Comparison of ENCODE assay signal across 11 cellular contexts in genomic region chr22:42922374-42923177, GRCh38.
A peak's percentile ranks its signal among the peaks of the same experiment; 100 is the strongest.
DNase-seq lines count a peak whose midpoint lies in the region; ATAC-seq and TF ChIP-seq lines count a peak whose summit lies in the region.
"Had no signal": no experiment of that assay in that cellular context is flagged by ENCODE, and none has a peak within 500 bp of the region (broad histone marks: within the 10 kb centered on the region; RNA-seq: fewer than 3 reads in every experiment).

No MANE protein-coding gene starts in this region.

- H3K9me3 ChIP-seq in CD8-positive, alpha-beta T cell (ENCODE audit: low read length), result no peaks in the 10 kb centered on the region
- H3K9me3 ChIP-seq in esophagus muscularis mucosa, result no peaks in the 10 kb centered on the region

- no peaks in the 10 kb centered on the region for H3K27me3 ChIP-seq in CD8-positive, alpha-beta T cell (ENCODE audit: insufficient read depth, low read length)
- no peaks in the 10 kb centered on the region for H3K27me3 ChIP-seq in esophagus muscularis mucosa

- H3K4me1 ChIP-seq in CD8-positive, alpha-beta T cell (ENCODE audit: insufficient read depth, low read length), result peaks cover 32% of the 10 kb centered on the region
- peaks cover 87 to 97% (median 95%) of the 10 kb centered on the region in 4 donors for H3K4me1 ChIP-seq in esophagus muscularis mucosa

- CTCF ChIA-PET in CD8-positive, alpha-beta T cell (lab: Charles Lee), result interaction anchor here (1.5 kb wide), 2 partner anchors 15 to 55 kb away, joined by 3 to 7 read pairs; no protein-coding TSS in a partner anchor

- no peak for TF ChIP-seq EP300 in esophagus muscularis mucosa (IDR thresholded peaks at IDR 0.05)

- no peaks in the 10 kb centered on the region for H3K27me3 Mint-ChIP-seq in CD8-positive, alpha-beta T cell (ENCODE audit: low read depth)
- H3K27me3 Mint-ChIP-seq in osteocyte (ENCODE audit: unreplicated experiment), result no peaks in the 10 kb centered on the region

- H3K4me1 Mint-ChIP-seq in CD8-positive, alpha-beta T cell (ENCODE audit: low read depth), result peaks cover 45% of the 10 kb centered on the region
- peaks cover 62% of the 10 kb centered on the region for H3K4me1 Mint-ChIP-seq in osteocyte (ENCODE audit: unreplicated experiment)

- TF ChIP-seq POLR2A in esophagus muscularis mucosa (IDR thresholded peaks at IDR 0.05; ENCODE audit: low read depth), result no peak

- no peaks in the 10 kb centered on the region for H3K36me3 ChIP-seq in CD8-positive, alpha-beta T cell (ENCODE audit: insufficient read depth, low read length)
- H3K36me3 ChIP-seq in esophagus muscularis mucosa, result no peaks in the 10 kb centered on the region

- no peak for TF ChIP-seq CTCF in CD8-positive, alpha-beta T cell (IDR thresholded peaks at IDR 0.05)
- TF ChIP-seq CTCF in esophagus muscularis mucosa (IDR thresholded peaks at IDR 0.05) (no peak), osteocyte (IDR thresholded peaks at IDR 0.05) (no peak)

- H3K4me3 Mint-ChIP-seq in CD8-positive, alpha-beta T cell, result no peak overlapping the region
- H3K4me3 Mint-ChIP-seq in osteocyte (ENCODE audit: unreplicated experiment), result no peak overlapping the region

- no peaks in the 10 kb centered on the region for H3K36me3 Mint-ChIP-seq in CD8-positive, alpha-beta T cell
- H3K36me3 Mint-ChIP-seq in osteocyte (ENCODE audit: unreplicated experiment), result no peaks in the 10 kb centered on the region

- no peaks in the 10 kb centered on the region for H3K9me3 Mint-ChIP-seq in CD8-positive, alpha-beta T cell
- no peaks in the 10 kb centered on the region for H3K9me3 Mint-ChIP-seq in osteocyte (ENCODE audit: unreplicated experiment)

- H3K27ac ChIP-seq in CD8-positive, alpha-beta T cell (ENCODE audit: low read depth, low read length), result no peak overlapping the region
- peak overlapping the region; percentile 62 to 76 (median 70) for H3K27ac ChIP-seq in esophagus muscularis mucosa (replicated peaks in 1 of 4)

- H3K27ac Mint-ChIP-seq in CD8-positive, alpha-beta T cell, result peak overlapping the region; percentile 55
- peak overlapping the region; percentile 77 for H3K27ac Mint-ChIP-seq in osteocyte (ENCODE audit: unreplicated experiment)

- H3K4me3 ChIP-seq in CD8-positive, alpha-beta T cell (ENCODE audit: low read depth, low read length), result no peak overlapping the region
- H3K4me3 ChIP-seq in esophagus muscularis mucosa, result no peak overlapping the region

- intact Hi-C loops in CD8-positive, alpha-beta T cell (cut with DNase I, micrococcal nuclease), result no loop called here
- intact Hi-C loops in esophagus muscularis mucosa (cut with DNase I), result no loop called here

- peak; percentile 17 for ATAC-seq in CD8-positive, alpha-beta T cell
- no peak for ATAC-seq in HG03045 (IDR thresholded peaks at IDR 0.05; ENCODE audit: unreplicated experiment)

- POLR2A ChIA-PET in CD8-positive, alpha-beta T cell (lab: Charles Lee), result no interaction called here

- no peak for DNase-seq in CD8-positive, alpha-beta T cell
- DNase-seq in OCI-M1 (lab: John Stamatoyannopoulos, UW) (peak; percentile 91), esophagus muscularis mucosa (ENCODE audit: extremely low spot score) (no peak), osteocyte (ENCODE audit: extremely low spot score, unreplicated experiment) (no peak), SKM-1 treated with dmso at 0.1 percent for 144 hours (lab: John Stamatoyannopoulos, UW; ENCODE audit: unreplicated experiment) (no peak), HPDE6-E6E7 (ENCODE audit: extremely low spot score) (no peak), NCI-H345 treated with DMSO at 0.1 percent for 48 hours (lab: John Stamatoyannopoulos, UW; ENCODE audit: unreplicated experiment) (no peak)
- DNase-seq: activated T-cell treated with anti-CD3 and anti-CD28 coated beads for 4 hours, DMS79 treated with DMSO at 0.1 percent for 48 hours, NCI-H2171 treated with DMSO at 0.1 percent for 48 hours had no signal

- WGBS in esophagus muscularis mucosa, result 84% methylated on average over 13 of the region's 13 CpGs
